Comparison of ENCODE assay signal across 1 cellular context in genomic region chr6:25105070-25105925, GRCh38.
TF ChIP-seq lines count a peak whose summit lies in the region.

No MANE protein-coding gene starts in this region.

TF ChIP-seq in H1, 55 proteins besides CTCF, POLR2A, EP300 and RAD21 (continued from another document):
- no peak for TF ChIP-seq CHD7 (IDR thresholded peaks at IDR 0.05; ENCODE audit: insufficient replicate concordance, low read length)
- no peak for TF ChIP-seq RXRA (IDR thresholded peaks at IDR 0.05; ENCODE audit: insufficient read depth, low read depth, low read length)
- TF ChIP-seq KDM1A (IDR thresholded peaks at IDR 0.05; ENCODE audit: borderline replicate concordance, low read length): no peak
